Comparison of ENCODE assay signal across 9 cellular contexts in genomic region chr1:3695326-3696217, GRCh38. TPM values are rescaled to one million over a fixed set of nuclear protein-coding genes. Genes with fewer than 3 reads are reported as not detected.
DNase-seq lines count a peak whose midpoint lies in the region; ATAC-seq and TF ChIP-seq lines count a peak whose summit lies in the region.
"Had no signal": no experiment of that assay in that cellular context is flagged by ENCODE, and none has a peak within 500 bp of the region (broad histone marks: within the 10 kb centered on the region; RNA-seq: fewer than 3 reads in every experiment).

No MANE protein-coding gene starts in this region.

- DNase-seq in EL (peak; percentile 41), activated T-cell treated with anti-CD3 and anti-CD28 coated beads for 1 hour (ENCODE audit: low read depth) (peak; percentile 23), fibroblast of pulmonary artery (ENCODE audit: low read depth) (peak; percentile 28), nucleus accumbens (lab: John Stamatoyannopoulos, UW) (peak in 42 of 56 donors; percentile 4 to 73 (median 30)), ureter (ENCODE audit: low spot score) (no peak)

- H3K4me3 ChIP-seq in fibroblast of pulmonary artery (replicated peaks; ENCODE audit: low read depth, low read length), result no peak overlapping the region

- TF ChIP-seq CTCF in LNCAP (IDR thresholded peaks at IDR 0.05) (peak; percentile 84), fibroblast of pulmonary artery (IDR thresholded peaks at IDR 0.05; ENCODE audit: low read length, missing control alignments) (peak; percentile 72)

- ATAC-seq in HG03175 (IDR thresholded peaks at IDR 0.05; ENCODE audit: unreplicated experiment) (no peak), GM18870 (IDR thresholded peaks at IDR 0.05; ENCODE audit: unreplicated experiment) (no peak)

RNA-seq across cellular contexts. Expression of gene TP73, which starts 43.3 kb away (rescaled TPM):
- 3.7 TPM for total RNA-seq in ureter

RNA-seq across cellular contexts. Expression of gene WRAP73, which starts 45.7 kb away (rescaled TPM):
- total RNA-seq in ureter, result 18.3 TPM

RNA-seq across cellular contexts. Expression of gene CCDC27, which starts 56.7 kb away (rescaled TPM):
- total RNA-seq in ureter, result not detected
- total RNA-seq: T-helper 1 cell treated with Interleukin-12 subunit alpha and Interleukin-12 subunit beta and Interleukin-4 antibody, amounts not matched to agents 30 ng/mL and 1 ng/mL, for 36 hours had no signal
